In genomic region chr5:134609232-134609851, GRCh38 we compare ENCODE assay signal across 9 cellular contexts. TPM values are rescaled to one million over a fixed set of nuclear protein-coding genes. Genes with fewer than 3 reads are reported as not detected.
DNase-seq lines count a peak whose midpoint lies in the region; ATAC-seq lines count a peak whose summit lies in the region.
"Had no signal": no experiment of that assay in that cellular context is flagged by ENCODE, and none has a peak within 500 bp of the region (broad histone marks: within the 10 kb centered on the region; RNA-seq: fewer than 3 reads in every experiment).

No MANE protein-coding gene starts in this region.

- H3K4me1 Mint-ChIP-seq in activated naive CD4-positive, alpha-beta T cell treated with anti-CD3 and anti-CD28 coated beads, Interleukin-2, amount 10 ng/mL, durations not matched to agents 7 days and 5 days = peaks cover 44% of the 10 kb centered on the region
- no peaks in the 10 kb centered on the region for H3K4me1 Mint-ChIP-seq in stimulated activated memory B cell treated with anti-CD40 and anti-IgM and Interleukin-4, amounts not matched to agents 10 μg/mL and 1 μg/mL and 100 μg/mL, for 72 hours

- ATAC-seq in HG02973 (IDR thresholded peaks at IDR 0.05; ENCODE audit: unreplicated experiment) = peak; percentile 50
- peak; percentile 63 to 87 for ATAC-seq in activated naive CD4-positive, alpha-beta T cell treated with anti-CD3 and anti-CD28 coated beads, Interleukin-2, amount 50 U/mL, for 72 hours
- no peak for ATAC-seq in stimulated activated memory B cell treated with anti-CD40 and anti-IgM and Interleukin-4, amounts not matched to agents 10 μg/mL and 1 μg/mL and 100 μg/mL, for 72 hours
- ATAC-seq in HG03097 (IDR thresholded peaks at IDR 0.05; ENCODE audit: low FRiP score, unreplicated experiment) = no peak

- no peaks in the 10 kb centered on the region for H3K27me3 Mint-ChIP-seq in activated naive CD4-positive, alpha-beta T cell treated with anti-CD3 and anti-CD28 coated beads, Interleukin-2, amount 10 ng/mL, durations not matched to agents 7 days and 5 days
- no peaks in the 10 kb centered on the region for H3K27me3 Mint-ChIP-seq in stimulated activated memory B cell treated with anti-CD40 and anti-IgM and Interleukin-4, amounts not matched to agents 10 μg/mL and 1 μg/mL and 100 μg/mL, for 72 hours

- peak overlapping the region; percentile 92 for H3K27ac Mint-ChIP-seq in activated naive CD4-positive, alpha-beta T cell treated with anti-CD3 and anti-CD28 coated beads, Interleukin-2, amount 10 ng/mL, durations not matched to agents 7 days and 5 days
- H3K27ac Mint-ChIP-seq in activated naive CD4-positive, alpha-beta T cell treated with anti-CD3 and anti-CD28 coated beads, Interleukin-2, amount 50 U/mL, for 72 hours = peak overlapping the region; percentile 79 to 100
- H3K27ac Mint-ChIP-seq in stimulated activated memory B cell treated with anti-CD40 and anti-IgM and Interleukin-4, amounts not matched to agents 10 μg/mL and 1 μg/mL and 100 μg/mL, for 72 hours = peak overlapping the region; percentile 12

- H3K4me3 Mint-ChIP-seq in activated naive CD4-positive, alpha-beta T cell treated with anti-CD3 and anti-CD28 coated beads, Interleukin-2, amount 10 ng/mL, durations not matched to agents 7 days and 5 days = no peak overlapping the region
- no peak overlapping the region for H3K4me3 Mint-ChIP-seq in stimulated activated memory B cell treated with anti-CD40 and anti-IgM and Interleukin-4, amounts not matched to agents 10 μg/mL and 1 μg/mL and 100 μg/mL, for 72 hours

- peaks cover 71% of the 10 kb centered on the region for H3K36me3 Mint-ChIP-seq in activated naive CD4-positive, alpha-beta T cell treated with anti-CD3 and anti-CD28 coated beads, Interleukin-2, amount 10 ng/mL, durations not matched to agents 7 days and 5 days
- H3K36me3 Mint-ChIP-seq in activated naive CD4-positive, alpha-beta T cell treated with anti-CD3 and anti-CD28 coated beads, Interleukin-2, amount 50 U/mL, for 72 hours = peaks cover 0 to 48% of the 10 kb centered on the region in 2 donors
- H3K36me3 Mint-ChIP-seq in stimulated activated memory B cell treated with anti-CD40 and anti-IgM and Interleukin-4, amounts not matched to agents 10 μg/mL and 1 μg/mL and 100 μg/mL, for 72 hours = peaks cover 53% of the 10 kb centered on the region

- DNase-seq in activated naive CD4-positive, alpha-beta T cell treated with anti-CD3 and anti-CD28 coated beads, Interleukin-2, amount 10 ng/mL, durations not matched to agents 7 days and 5 days = no peak
- DNase-seq in activated naive CD4-positive, alpha-beta T cell treated with Interleukin-2 at 50 U/mL for 16 hours = no peak
- peak in 1 of 2 donors; percentile 26 for DNase-seq in activated naive CD4-positive, alpha-beta T cell treated with anti-CD3 and anti-CD28 coated beads, Interleukin-2, amount 50 U/mL, for 72 hours (ENCODE audit: low spot score in 2 of 2)
- DNase-seq in NCI-H526 (lab: John Stamatoyannopoulos, UW) (no peak), midbrain (lab: John Stamatoyannopoulos, UW) (no peak)
- DNase-seq: stimulated activated CD4-positive, alpha-beta T cell treated with anti-CD3 and anti-CD28 coated beads, Interleukin-4, amount 100 ng/mL, for 1 hour had no signal

- CTCF ChIA-PET in activated naive CD4-positive, alpha-beta T cell treated with anti-CD3 and anti-CD28 coated beads, Interleukin-2, amount 10 ng/mL, durations not matched to agents 7 days and 5 days (lab: Charles Lee) = interaction anchor here (0.5 to 7.6 kb wide), 9 partner anchors 10 to 233 kb away, joined by 3 to 80 read pairs (median 4); partner anchors contain the start of gene CAMLG

- no peaks in the 10 kb centered on the region for H3K9me3 Mint-ChIP-seq in activated naive CD4-positive, alpha-beta T cell treated with anti-CD3 and anti-CD28 coated beads, Interleukin-2, amount 10 ng/mL, durations not matched to agents 7 days and 5 days
- no peaks in the 10 kb centered on the region for H3K9me3 Mint-ChIP-seq in activated naive CD4-positive, alpha-beta T cell treated with anti-CD3 and anti-CD28 coated beads, Interleukin-2, amount 50 U/mL, for 72 hours
- H3K9me3 Mint-ChIP-seq in stimulated activated memory B cell treated with anti-CD40 and anti-IgM and Interleukin-4, amounts not matched to agents 10 μg/mL and 1 μg/mL and 100 μg/mL, for 72 hours = no peaks in the 10 kb centered on the region

RNA-seq across cellular contexts. Expression of gene SAR1B, which starts 23.3 kb away (rescaled TPM):
- total RNA-seq in activated naive CD4-positive, alpha-beta T cell treated with anti-CD3 and anti-CD28 coated beads, Interleukin-2, amount 50 U/mL, for 72 hours = 10 to 100 TPM; 44.0 to 47.1 TPM

RNA-seq across cellular contexts. Expression of gene SEC24A, which starts 39.2 kb away (rescaled TPM):
- 10 to 100 TPM; 36.6 to 40.0 TPM for total RNA-seq in activated naive CD4-positive, alpha-beta T cell treated with anti-CD3 and anti-CD28 coated beads, Interleukin-2, amount 50 U/mL, for 72 hours

Comparison
In these comparisons a context has a peak if more than half of its experiments do, and no peak if none do; other contexts are left out.
1. H3K27ac Mint-ChIP-seq: peak in every context shown above with its lines; median percentile 92 in activated naive CD4-positive, alpha-beta T cell treated with anti-CD3 and anti-CD28 coated beads, Interleukin-2, amount 10 ng/mL, durations not matched to agents 7 days and 5 days; 90 in activated naive CD4-positive, alpha-beta T cell treated with anti-CD3 and anti-CD28 coated beads, Interleukin-2, amount 50 U/mL, for 72 hours; 12 in stimulated activated memory B cell treated with anti-CD40 and anti-IgM and Interleukin-4, amounts not matched to agents 10 μg/mL and 1 μg/mL and 100 μg/mL, for 72 hours.
2. ATAC-seq: peak in HG02973 (single experiment) and activated naive CD4-positive, alpha-beta T cell treated with anti-CD3 and anti-CD28 coated beads, Interleukin-2, amount 50 U/mL, for 72 hours (2 of 2); none in stimulated activated memory B cell treated with anti-CD40 and anti-IgM and Interleukin-4, amounts not matched to agents 10 μg/mL and 1 μg/mL and 100 μg/mL, for 72 hours (single experiment) and HG03097 (single experiment).